In genomic region chr11:33978376-33978775, GRCh38 we compare ENCODE assay signal across 35 cellular contexts.
"Had no signal": no experiment of that assay in that cellular context is flagged by ENCODE, and none has a peak within 500 bp of the region (broad histone marks: within the 10 kb centered on the region; RNA-seq: fewer than 3 reads in every experiment).

No MANE protein-coding gene starts in this region.

- H3K36me3 ChIP-seq: MG63 had no signal

- H3K4me3 ChIP-seq: MG63 had no signal

- H3K9me3 ChIP-seq: MG63 had no signal

- DNase-seq: Karpas-422, Kasumi-1, MG63, MM.1S, MV-4-11, NCI-H1048, NCI-H1092, NCI-H1092 treated with DMSO at 0.1 percent for 48 hours, NCI-H1105, NCI-H1105 treated with DMSO at 0.1 percent for 48 hours, NCI-H1417, NCI-H1417 treated with DMSO at 0.1 percent for 48 hours, NCI-H1436, NCI-H1436 treated with DMSO at 0.1 percent for 48 hours, NCI-H146, NCI-H1694, NCI-H1694 treated with DMSO at 0.1 percent for 48 hours, NCI-H187, NCI-H187 treated with DMSO at 0.1 percent for 48 hours, NCI-H1930, NCI-H2029, NCI-H2029 treated with DMSO at 0.1 percent for 48 hours, NCI-H2081, NCI-H2107, NCI-H2171, NCI-H2171 treated with DMSO at 0.1 percent for 48 hours, NCI-H2227 treated with DMSO at 0.1 percent for 48 hours, NCI-H226, NCI-H345, NCI-H446, NCI-H446 treated with DMSO at 0.1 percent for 48 hours, NCI-H510A, NCI-H510A treated with DMSO at 0.1 percent for 48 hours, NCI-H524, NCI-H524 treated with DMSO at 0.1 percent for 48 hours had no signal
